ENCODE assay signal across 26 cellular contexts in the genomic region with DNA sequence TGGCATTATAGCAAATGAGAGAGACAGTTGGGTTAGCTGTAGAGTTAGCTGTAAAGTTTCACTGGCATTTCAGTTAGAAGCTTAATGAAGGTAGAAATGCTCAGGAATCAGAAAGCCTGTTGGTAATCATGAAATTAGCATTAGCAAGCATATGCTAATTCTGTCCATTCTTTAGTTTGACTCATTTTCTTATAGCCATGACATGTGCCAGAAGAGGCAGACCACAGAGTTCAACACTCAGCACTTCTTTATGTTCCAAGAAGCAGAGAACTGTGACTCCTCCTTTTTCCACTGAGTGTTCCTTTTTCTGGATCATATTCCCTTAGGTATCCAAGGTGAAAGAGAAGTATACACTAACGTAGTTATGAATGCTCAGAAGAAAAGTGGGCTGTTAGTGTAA.
DNase-seq lines count a peak whose midpoint lies in the region; ATAC-seq, FAIRE-seq and TF ChIP-seq lines count a peak whose summit lies in the region.
"Had no signal": no experiment of that assay in that cellular context is flagged by ENCODE, and none has a peak within 500 bp of the region (broad histone marks: within the 10 kb centered on the region; RNA-seq: fewer than 3 reads in every experiment).

No MANE protein-coding gene starts in this region.

- no peaks in the 10 kb centered on the region for H3K9me3 ChIP-seq in astrocyte (ENCODE audit: insufficient read depth, low read depth, low read length)
- H3K9me3 ChIP-seq in H1 (ENCODE audit: insufficient read depth in 2 of 2, low read depth in 1 of 2, low read length in 1 of 2): peaks cover 8 to 11% of the 10 kb centered on the region in 2 experiments; a peak in 3 of 4 replicates
- H3K9me3 ChIP-seq in Karpas-422 (ENCODE audit: low read length): no peaks in the 10 kb centered on the region

- H2BK15ac ChIP-seq in H1 (ENCODE audit: low read length): no peak overlapping the region

- peaks cover 28% of the 10 kb centered on the region for H3K9me3 Mint-ChIP-seq in GM23338
- no peaks in the 10 kb centered on the region for H3K9me3 Mint-ChIP-seq in astrocyte (ENCODE audit: unreplicated experiment)
- peaks cover 21% of the 10 kb centered on the region for H3K9me3 Mint-ChIP-seq in activated naive CD4-positive, alpha-beta T cell treated with anti-CD3 and anti-CD28 coated beads, Interleukin-2, amount 10 ng/mL, durations not matched to agents 7 days and 5 days

- no peak overlapping the region for H3K4ac ChIP-seq in H1 (replicated peaks; ENCODE audit: insufficient read length, low read depth, low read length)

- H2BK12ac ChIP-seq in H1 (ENCODE audit: low read depth, low read length): no peak overlapping the region

- H3K27ac ChIP-seq in GM23338 (ENCODE audit: low read depth) (no peak overlapping the region), astrocyte (ENCODE audit: low read depth, low read length) (no peak overlapping the region), H1 (ENCODE audit: low read depth, low read length) (no peak overlapping the region), Karpas-422 (ENCODE audit: low read length) (no peak overlapping the region)
- H3K27ac ChIP-seq: PC-9, SJSA1 had no signal

- H3K79me2 ChIP-seq in GM23338 (replicated peaks; ENCODE audit: insufficient read depth): no peaks in the 10 kb centered on the region
- no peaks in the 10 kb centered on the region for H3K79me2 ChIP-seq in astrocyte (ENCODE audit: insufficient read depth, low read length)
- no peaks in the 10 kb centered on the region for H3K79me2 ChIP-seq in H1 (ENCODE audit: control insufficient read depth in 1 of 2, insufficient read depth in 2 of 2, low read length in 2 of 2)
- H3K79me2 ChIP-seq in Karpas-422 (ENCODE audit: low read length): no peaks in the 10 kb centered on the region

- no peak overlapping the region for H2BK20ac ChIP-seq in H1 (ENCODE audit: low read length)

- H3K9me2 ChIP-seq in GM23338 (ENCODE audit: insufficient read depth) (no peaks in the 10 kb centered on the region), Karpas-422 (replicated peaks; ENCODE audit: insufficient read depth, low read length) (no peaks in the 10 kb centered on the region; the same call in 1 of the 2 replicates)

- TF ChIP-seq CTCF in GM23338 (conservative IDR thresholded peaks at IDR 0.05; ENCODE audit: low read depth in 2 of 2): no peak
- TF ChIP-seq CTCF in astrocyte (IDR thresholded peaks at IDR 0.05; ENCODE audit: insufficient read depth, low read depth, low read length): no peak
- no peak for TF ChIP-seq CTCF in H1 (IDR thresholded peaks at IDR 0.05; ENCODE audit: control extremely low read depth in 1 of 3, insufficient read depth in 1 of 3, low read depth in 1 of 3, low read length in 3 of 3)

- H3F3A ChIP-seq in GM23338 (replicated peaks; ENCODE audit: low read depth): no peaks in the 10 kb centered on the region

- H4K8ac ChIP-seq in H1 (ENCODE audit: extremely low read depth, insufficient read depth, low read length): no peak overlapping the region

- no peak for TF ChIP-seq RAD21 in H1 (IDR thresholded peaks at IDR 0.05 in 1 of 2, conservative IDR thresholded peaks at IDR 0.05 in 1 of 2; ENCODE audit: low read depth in 2 of 2, low read length in 2 of 2)

- CTCF ChIA-PET in H1 (lab: Charles Lee; ENCODE audit: partially characterized antibody): no interaction called here
- CTCF ChIA-PET in activated naive CD4-positive, alpha-beta T cell treated with anti-CD3 and anti-CD28 coated beads, Interleukin-2, amount 10 ng/mL, durations not matched to agents 7 days and 5 days (lab: Charles Lee): no interaction called here

- TF ChIP-seq POLR2A in H1 (IDR thresholded peaks at IDR 0.05; ENCODE audit: control extremely low read depth in 1 of 2, low read depth in 2 of 2, low read length in 2 of 2): no peak
- TF ChIP-seq POLR2A in H54 (IDR thresholded peaks at IDR 0.05; ENCODE audit: low read depth, low read length): no peak

- H4K20me1 ChIP-seq in GM23338 (replicated peaks; ENCODE audit: insufficient read depth): no peaks in the 10 kb centered on the region
- no peaks in the 10 kb centered on the region for H4K20me1 ChIP-seq in astrocyte (ENCODE audit: insufficient read depth, low read length)
- no peaks in the 10 kb centered on the region for H4K20me1 ChIP-seq in H1 (replicated peaks in 1 of 2; ENCODE audit: control insufficient read depth in 1 of 2, insufficient read depth in 2 of 2, low read length in 2 of 2)
- H4K20me1 ChIP-seq in Karpas-422 (ENCODE audit: insufficient read depth, low read depth, low read length): no peaks in the 10 kb centered on the region

- no peak overlapping the region for H3K18ac ChIP-seq in H1 (ENCODE audit: extremely low read depth, low read length)

- DNase-seq in GM23338 (ENCODE audit: low spot score): peak; percentile 10
- DNase-seq in astrocyte (ENCODE audit: low read depth): peak; percentile 1
- DNase-seq in H1 (ENCODE audit: low read depth in 1 of 2, low spot score in 2 of 2): no peak
- DNase-seq in kidney glomerular epithelial cell (lab: John Stamatoyannopoulos, UW): peak; percentile 0
- no peak for DNase-seq in Karpas-422
- no peak for DNase-seq in activated naive CD4-positive, alpha-beta T cell treated with anti-CD3 and anti-CD28 coated beads, Interleukin-2, amount 10 ng/mL, durations not matched to agents 7 days and 5 days
- no peak for DNase-seq in NCI-H2196 treated with DMSO at 0.1 percent for 48 hours (lab: John Stamatoyannopoulos, UW; ENCODE audit: unreplicated experiment)
- no peak for DNase-seq in H54 (ENCODE audit: insufficient read length, low spot score)
- DNase-seq: 8988T; ACHN; CD4-positive, CD25-positive, alpha-beta regulatory T cell; DMS153; DND-41; GOT3; KBM-7; MM.1S; NCI-H1694; NCI-H2029 treated with DMSO at 0.1 percent for 48 hours; NCI-H2227 treated with DMSO at 0.1 percent for 48 hours; NCI-H526 treated with DMSO at 0.1 percent for 48 hours; PC-9 had no signal

- H3K14ac ChIP-seq in H1 (ENCODE audit: insufficient read length): no peak overlapping the region

- H3K36me3 Mint-ChIP-seq in GM23338 (ENCODE audit: low read depth) (peaks cover 18% of the 10 kb centered on the region), astrocyte (ENCODE audit: low read depth, unreplicated experiment) (no peaks in the 10 kb centered on the region)
- H3K36me3 Mint-ChIP-seq in activated naive CD4-positive, alpha-beta T cell treated with anti-CD3 and anti-CD28 coated beads, Interleukin-2, amount 10 ng/mL, durations not matched to agents 7 days and 5 days: no peaks in the 10 kb centered on the region

- no peak overlapping the region for H3K4me3 ChIP-seq in GM23338
- H3K4me3 ChIP-seq in astrocyte (ENCODE audit: insufficient read depth, low read depth, low read length): no peak overlapping the region
- no peak overlapping the region for H3K4me3 ChIP-seq in H1 (ENCODE audit: extremely low read depth in 1 of 4, insufficient read depth in 2 of 4, low read depth in 3 of 4, low read length in 4 of 4)
- no peak overlapping the region for H3K4me3 ChIP-seq in Karpas-422 (ENCODE audit: low read length)
- H3K4me3 ChIP-seq: PC-9, SJSA1 had no signal

- no peak for TF ChIP-seq EP300 in H1 (IDR thresholded peaks at IDR 0.05; ENCODE audit: borderline replicate concordance in 1 of 2, low read depth in 2 of 2, low read length in 2 of 2)

- no peak overlapping the region for H3K56ac ChIP-seq in H1 (replicated peaks; ENCODE audit: insufficient read length, low read depth, low read length)

- H4K5ac ChIP-seq in H1 (ENCODE audit: insufficient read length, low read depth, low read length): no peak overlapping the region

- no peaks in the 10 kb centered on the region for H3K27me3 Mint-ChIP-seq in GM23338 (ENCODE audit: insufficient read depth, low read depth, poor library complexity)
- no peaks in the 10 kb centered on the region for H3K27me3 Mint-ChIP-seq in astrocyte (ENCODE audit: low read depth, unreplicated experiment)
- no peaks in the 10 kb centered on the region for H3K27me3 Mint-ChIP-seq in activated naive CD4-positive, alpha-beta T cell treated with anti-CD3 and anti-CD28 coated beads, Interleukin-2, amount 10 ng/mL, durations not matched to agents 7 days and 5 days
- H3K27me3 Mint-ChIP-seq: CD4-positive, CD25-positive, alpha-beta regulatory T cell had no signal

- H3K23me2 ChIP-seq in H1 (ENCODE audit: low read depth, low read length): no peaks in the 10 kb centered on the region; the same call in 1 of the 2 replicates

- peaks cover 4% of the 10 kb centered on the region; the same call in 1 of the 2 replicates for H3K36me3 ChIP-seq in GM23338 (ENCODE audit: insufficient read depth)
- no peaks in the 10 kb centered on the region for H3K36me3 ChIP-seq in astrocyte (ENCODE audit: insufficient read depth, low read length)
- no peaks in the 10 kb centered on the region; a peak in 1 of 8 replicates for H3K36me3 ChIP-seq in H1 (ENCODE audit: control insufficient read depth in 2 of 4, insufficient read depth in 4 of 4, low read length in 3 of 4)
- H3K36me3 ChIP-seq in Karpas-422 (ENCODE audit: insufficient read depth, low read length): no peaks in the 10 kb centered on the region
- H3K36me3 ChIP-seq: SJSA1 had no signal

- no peak overlapping the region for H3K23ac ChIP-seq in H1 (ENCODE audit: insufficient read length)

- H3K4me3 Mint-ChIP-seq in GM23338 (no peak overlapping the region), astrocyte (ENCODE audit: unreplicated experiment) (no peak overlapping the region)
- no peak overlapping the region for H3K4me3 Mint-ChIP-seq in activated naive CD4-positive, alpha-beta T cell treated with anti-CD3 and anti-CD28 coated beads, Interleukin-2, amount 10 ng/mL, durations not matched to agents 7 days and 5 days
- H3K4me3 Mint-ChIP-seq: CD4-positive, CD25-positive, alpha-beta regulatory T cell had no signal

- ATAC-seq in GM23338: no peak
- ATAC-seq: Right ventricle myocardium inferior had no signal

- H3K9ac ChIP-seq in astrocyte (ENCODE audit: low read length) (no peak overlapping the region), H1 (replicated peaks in 1 of 4; ENCODE audit: extremely low read depth in 1 of 4, low read depth in 3 of 4, low read length in 3 of 4) (no peak overlapping the region), Karpas-422 (ENCODE audit: low read length) (no peak overlapping the region)

- no peak overlapping the region for H2BK120ac ChIP-seq in H1 (replicated peaks; ENCODE audit: low read depth, low read length)

- no peak for FAIRE-seq in astrocyte (lab: Jason Lieb, UNC)
- no peak for FAIRE-seq in H1 (lab: Jason Lieb, UNC)
- no peak for FAIRE-seq in H54 (lab: Jason Lieb, UNC)
- FAIRE-seq: GM12892, GM19239, HTR-8/SVneo had no signal

- H3K79me1 ChIP-seq in H1 (ENCODE audit: low read depth, low read length): no peaks in the 10 kb centered on the region

- POLR2A ChIA-PET in H1 (lab: Charles Lee; ENCODE audit: partially characterized antibody): no interaction called here

- H3K4me1 ChIP-seq in GM23338 (ENCODE audit: insufficient read depth) (no peaks in the 10 kb centered on the region; the same call in 1 of the 2 replicates), astrocyte (ENCODE audit: insufficient read depth, low read length) (no peaks in the 10 kb centered on the region), H1 (replicated peaks in 1 of 4; ENCODE audit: control insufficient read depth in 3 of 4, insufficient read depth in 4 of 4, low read length in 3 of 4) (no peaks in the 10 kb centered on the region), Karpas-422 (ENCODE audit: low read length) (no peaks in the 10 kb centered on the region)
- H3K4me1 ChIP-seq: SJSA1 had no signal

- H3K27me3 ChIP-seq in GM23338 (ENCODE audit: insufficient read depth): no peaks in the 10 kb centered on the region
- no peaks in the 10 kb centered on the region for H3K27me3 ChIP-seq in astrocyte (ENCODE audit: insufficient read depth, low read length)
- H3K27me3 ChIP-seq in H1 (replicated peaks in 1 of 4; ENCODE audit: control insufficient read depth in 3 of 4, extremely low read depth in 1 of 4, insufficient read depth in 3 of 4, low read length in 3 of 4): no peaks in the 10 kb centered on the region
- no peaks in the 10 kb centered on the region for H3K27me3 ChIP-seq in Karpas-422 (ENCODE audit: low read length)
- H3K27me3 ChIP-seq: SJSA1 had no signal

- no peak overlapping the region for H4K91ac ChIP-seq in H1 (replicated peaks; ENCODE audit: insufficient read length, low read length)

- WGBS in H1 (ENCODE audit: extremely low coverage in 1 of 2, insufficient coverage in 1 of 2, insufficient read length in 1 of 2, insufficient replicate concordance in 2 of 2, low coverage in 1 of 2, low lambda C conversion rate in 2 of 2, missing lambda C conversion rate in 1 of 2), 2 experiments: 88% methylated on average over 1 of the region's 1 CpG; no CpG with 5 or more reads in 1 of the 2 experiments

- peaks cover 4% of the 10 kb centered on the region; the same call in 2 of the 3 replicates for H3K4me1 Mint-ChIP-seq in GM23338
- H3K4me1 Mint-ChIP-seq in astrocyte (ENCODE audit: low read depth, unreplicated experiment): no peaks in the 10 kb centered on the region
- no peaks in the 10 kb centered on the region for H3K4me1 Mint-ChIP-seq in activated naive CD4-positive, alpha-beta T cell treated with anti-CD3 and anti-CD28 coated beads, Interleukin-2, amount 10 ng/mL, durations not matched to agents 7 days and 5 days
- H3K4me1 Mint-ChIP-seq: CD4-positive, CD25-positive, alpha-beta regulatory T cell had no signal

- no peak overlapping the region for H2BK5ac ChIP-seq in H1 (ENCODE audit: low read depth, low read length)

- H3K27ac Mint-ChIP-seq in GM23338: peak overlapping the region; percentile 30; the same call in 1 of the 2 replicates
- H3K27ac Mint-ChIP-seq in astrocyte (ENCODE audit: unreplicated experiment): no peak overlapping the region
- no peak overlapping the region for H3K27ac Mint-ChIP-seq in activated naive CD4-positive, alpha-beta T cell treated with anti-CD3 and anti-CD28 coated beads, Interleukin-2, amount 10 ng/mL, durations not matched to agents 7 days and 5 days
- H3K27ac Mint-ChIP-seq: CD4-positive, CD25-positive, alpha-beta regulatory T cell had no signal

- no peak overlapping the region for H3K4me2 ChIP-seq in GM23338
- no peak overlapping the region for H3K4me2 ChIP-seq in astrocyte (ENCODE audit: low read length)
- 0 out of 4 replicates have a peak overlapping the region, but pooled peaks of 1 of the 2 experiments have one; percentile 1 for H3K4me2 ChIP-seq in H1 (ENCODE audit: insufficient read depth in 1 of 2, low read depth in 2 of 2, low read length in 2 of 2)
- H3K4me2 ChIP-seq in Karpas-422 (ENCODE audit: low read depth, low read length, poor library complexity, severe bottlenecking): no peak overlapping the region
- H3K4me2 ChIP-seq: PC-9 had no signal

- H2AK5ac ChIP-seq in H1 (ENCODE audit: low read depth, low read length): no peak overlapping the region

- H2AFZ ChIP-seq in GM23338 (no peak overlapping the region), astrocyte (ENCODE audit: low read depth, low read length) (no peak overlapping the region), H1 (ENCODE audit: low read length) (peak overlapping the region; percentile 79; the same call in 1 of the 2 replicates), Karpas-422 (ENCODE audit: low read length) (no peak overlapping the region)
- H2AFZ ChIP-seq: PC-9 had no signal

Comparison
In these comparisons a context has a peak if more than half of its experiments do, and no peak if none do; other contexts are left out.
1. DNase-seq: peak in GM23338 (single experiment), astrocyte (single experiment) and kidney glomerular epithelial cell (single experiment); none in H1 (0 of 2), Karpas-422 (single experiment), activated naive CD4-positive, alpha-beta T cell treated with anti-CD3 and anti-CD28 coated beads, Interleukin-2, amount 10 ng/mL, durations not matched to agents 7 days and 5 days (single experiment), NCI-H2196 treated with DMSO at 0.1 percent for 48 hours (single experiment) and H54 (single experiment).